In genomic region chr1:92994105-92994712, GRCh38 we compare ENCODE assay signal across 8 cellular contexts. TPM values are rescaled to one million over a fixed set of nuclear protein-coding genes. Genes with fewer than 3 reads are reported as not detected.
DNase-seq lines count a peak whose midpoint lies in the region; ATAC-seq and TF ChIP-seq lines count a peak whose summit lies in the region.

No MANE protein-coding gene starts in this region.

- 58% methylated on average over 5 of the region's 5 CpGs for WGBS in right lobe of liver (ENCODE audit: insufficient coverage, low coverage, low lambda C conversion rate, missing lambda C conversion rate)

- H3K36me3 ChIP-seq in right lobe of liver: no peaks in the 10 kb centered on the region

- peaks cover 0 to 9% (median 0%) of the 10 kb centered on the region in 4 donors for H3K4me1 ChIP-seq in right lobe of liver

- H3K4me3 ChIP-seq in AG10803 (ENCODE audit: low read length) (no peak overlapping the region), coronary artery (no peak overlapping the region), right lobe of liver (no peak overlapping the region)

- intact Hi-C loops in right lobe of liver (cut with DNase I): no loop called here

- no peaks in the 10 kb centered on the region for H3K27me3 ChIP-seq in right lobe of liver

- TF ChIP-seq POLR2A in right lobe of liver (IDR thresholded peaks at IDR 0.05): no peak

- ATAC-seq in GM18520 (IDR thresholded peaks at IDR 0.05; ENCODE audit: unreplicated experiment): peak; percentile 89
- peak; percentile 80 for ATAC-seq in HG03196 (IDR thresholded peaks at IDR 0.05; ENCODE audit: unreplicated experiment)
- peak; percentile 92 to 94 (median 93) for ATAC-seq in right lobe of liver

- H3K9me3 ChIP-seq in right lobe of liver: no peaks in the 10 kb centered on the region

- H3K27ac ChIP-seq in coronary artery (no peak overlapping the region), right lobe of liver (no peak overlapping the region)

- peak; percentile 91 for TF ChIP-seq CTCF in AG10803 (conservative IDR thresholded peaks at IDR 0.05; ENCODE audit: low read length)
- TF ChIP-seq CTCF in coronary artery (IDR thresholded peaks at IDR 0.05): peak; percentile 69
- peak; percentile 87 to 97 (median 87) for TF ChIP-seq CTCF in right lobe of liver (IDR thresholded peaks at IDR 0.05)

- DNase-seq in AG10803 (ENCODE audit: low read depth): peak; percentile 86
- DNase-seq in NCI-H2227 treated with DMSO at 0.1 percent for 48 hours (lab: John Stamatoyannopoulos, UW): peak; percentile 84
- DNase-seq in activated CD4-positive, CD25-positive, alpha-beta regulatory T cell (lab: John Stamatoyannopoulos, UW): peak; percentile 11 to 50 (median 31)
- no peak for DNase-seq in coronary artery (ENCODE audit: low spot score)
- peak in 1 of 3 donors; percentile 72 for DNase-seq in right lobe of liver
- peak; percentile 7 for DNase-seq in stimulated activated CD8-positive, alpha-beta memory T cell treated with anti-CD3 and anti-CD28 coated beads, Interleukin-12 subunit alpha, Interleukin-12 subunit beta, amount 100 ng/mL, for 4 hours (ENCODE audit: low read depth)

RNA-seq across cellular contexts. Expression of gene DIPK1A, which starts 32.9 kb away (rescaled TPM):
- 10 to 100 TPM; 10.8 to 25.3 (median 15.1) TPM for total RNA-seq in right lobe of liver
